8 cellular contexts compared by ENCODE assay signal in the genomic region with DNA sequence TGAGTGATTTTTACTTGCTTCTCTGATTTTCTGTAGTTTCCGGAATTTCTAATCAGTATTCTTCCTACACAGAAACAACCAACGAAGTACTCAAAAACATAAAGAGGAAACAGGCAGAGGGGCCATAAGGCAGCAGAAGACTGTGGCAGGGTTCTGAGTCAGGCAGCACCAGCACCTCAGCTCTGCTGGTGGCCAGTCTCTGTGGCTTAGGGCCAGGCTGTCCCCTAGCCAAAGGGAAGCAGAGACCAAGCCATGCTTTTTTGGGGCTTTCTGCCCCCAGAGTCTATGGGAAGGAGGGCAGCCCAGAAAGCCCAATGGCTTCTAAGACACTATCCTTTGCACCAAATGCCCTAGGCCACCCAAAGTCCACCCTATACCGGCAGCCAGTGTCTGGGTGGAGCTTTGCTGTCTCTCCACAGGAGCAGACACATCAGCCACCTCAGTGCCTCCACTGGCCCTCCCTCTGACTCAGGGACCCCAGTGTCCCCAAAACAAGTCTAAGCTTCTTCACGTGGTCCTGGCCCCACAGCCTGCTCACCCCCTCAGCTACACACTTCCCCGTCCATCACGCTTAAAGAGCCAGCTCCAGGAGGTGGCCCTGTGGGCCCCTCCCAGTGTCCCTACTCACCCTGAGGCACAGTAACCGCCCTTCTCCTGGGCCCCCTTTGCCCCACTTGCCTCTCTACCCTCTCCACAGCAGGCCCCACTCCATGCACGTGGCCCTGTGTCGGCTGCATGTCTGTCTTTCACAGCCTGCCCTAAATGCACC. TPM values are rescaled to one million over a fixed set of nuclear protein-coding genes. Genes with fewer than 3 reads are reported as not detected.
A peak's percentile ranks its signal among the peaks of the same experiment; 100 is the strongest.
DNase-seq lines count a peak whose midpoint lies in the region; ATAC-seq and TF ChIP-seq lines count a peak whose summit lies in the region.

No MANE protein-coding gene starts in this region.

- peaks cover 74% of the 10 kb centered on the region for H3K4me1 Mint-ChIP-seq in activated CD8-positive, alpha-beta memory T cell treated with anti-CD3 and anti-CD28 coated beads, Interleukin-2, amount 10 ng/mL, durations not matched to agents 7 days and 5 days

- no peaks in the 10 kb centered on the region for H3K27me3 Mint-ChIP-seq in activated CD8-positive, alpha-beta memory T cell treated with anti-CD3 and anti-CD28 coated beads, Interleukin-2, amount 10 ng/mL, durations not matched to agents 7 days and 5 days

- H2BK15ac ChIP-seq in mesenchymal stem cell (ENCODE audit: low read depth, poor library complexity, severe bottlenecking) = no peak overlapping the region

- H3K27ac ChIP-seq in mesenchymal stem cell (ENCODE audit: low read length, poor library complexity, severe bottlenecking) (peak overlapping the region; percentile 62), tibial nerve (peak overlapping the region; percentile 5 to 89 (median 76))

- H2BK120ac ChIP-seq in mesenchymal stem cell (ENCODE audit: low read depth, low read length) = no peak overlapping the region

- CTCF ChIA-PET in activated CD8-positive, alpha-beta memory T cell treated with anti-CD3 and anti-CD28 coated beads, Interleukin-2, amount 10 ng/mL, durations not matched to agents 7 days and 5 days (lab: Charles Lee) = interaction anchor here (1.1 to 4.6 kb wide), 7 partner anchors 11 to 138 kb away, joined by 3 to 23 read pairs (median 3); no protein-coding TSS in a partner anchor

- H3K9me3 Mint-ChIP-seq in activated CD8-positive, alpha-beta memory T cell treated with anti-CD3 and anti-CD28 coated beads, Interleukin-2, amount 10 ng/mL, durations not matched to agents 7 days and 5 days (ENCODE audit: low read depth) = peaks cover 3% of the 10 kb centered on the region

- peak overlapping the region; percentile 83 for H3K27ac Mint-ChIP-seq in activated CD8-positive, alpha-beta memory T cell treated with anti-CD3 and anti-CD28 coated beads, Interleukin-2, amount 10 ng/mL, durations not matched to agents 7 days and 5 days

- no peaks in the 10 kb centered on the region for H3K27me3 ChIP-seq in mesenchymal stem cell (ENCODE audit: control insufficient read depth in 1 of 2, insufficient read depth in 1 of 2, low read length in 2 of 2)
- H3K27me3 ChIP-seq in tibial nerve = no peaks in the 10 kb centered on the region

- H3K9me3 ChIP-seq in mesenchymal stem cell (ENCODE audit: control insufficient read depth, low read length) (peaks cover 6% of the 10 kb centered on the region), tibial nerve (no peaks in the 10 kb centered on the region)

- 91% methylated on average over 9 of the region's 9 CpGs for WGBS in mesenchymal stem cell
- WGBS in tibial nerve, 2 donors = 46 to 57% methylated on average over 9 of the region's 9 CpGs

- H3K4me1 ChIP-seq in mesenchymal stem cell (ENCODE audit: control insufficient read depth, insufficient read depth, low read depth, low read length) (peaks cover 52% of the 10 kb centered on the region), tibial nerve (peaks cover 4 to 100% (median 95%) of the 10 kb centered on the region in 4 donors)

- H3K36me3 ChIP-seq in mesenchymal stem cell (ENCODE audit: control insufficient read depth in 1 of 2, insufficient read depth in 2 of 2, low read depth in 1 of 2, low read length in 2 of 2) (peaks cover 40 to 53% of the 10 kb centered on the region in 2 experiments), tibial nerve (peaks cover 0 to 14% (median under 1%) of the 10 kb centered on the region in 3 donors)

- peak overlapping the region in 1 of 2 experiments; percentile 76 for H2BK12ac ChIP-seq in mesenchymal stem cell (ENCODE audit: low read length in 2 of 2)

- no peak overlapping the region for H3K4me3 Mint-ChIP-seq in activated CD8-positive, alpha-beta memory T cell treated with anti-CD3 and anti-CD28 coated beads, Interleukin-2, amount 10 ng/mL, durations not matched to agents 7 days and 5 days

- peak overlapping the region; percentile 5 to 79 for H3K18ac ChIP-seq in mesenchymal stem cell (ENCODE audit: low read depth in 1 of 2, low read length in 2 of 2)

- no peak for DNase-seq in activated CD8-positive, alpha-beta memory T cell treated with anti-CD3 and anti-CD28 coated beads, Interleukin-2, amount 10 ng/mL, durations not matched to agents 7 days and 5 days
- DNase-seq in activated CD8-positive, alpha-beta memory T cell treated with anti-CD3 and anti-CD28 coated beads, Interleukin-2, amount 50 U/mL, for 48 hours = no peak
- DNase-seq in astrocyte of the hippocampus (ENCODE audit: low read depth, low spot score) (peak; percentile 29), mesenchymal stem cell (no peak), tibial nerve (ENCODE audit: low spot score in 2 of 2) (no peak), NCI-H1417 (lab: John Stamatoyannopoulos, UW) (no peak)

- H3K79me1 ChIP-seq in mesenchymal stem cell (replicated peaks; ENCODE audit: low read length, poor library complexity, severe bottlenecking) = peaks cover 57% of the 10 kb centered on the region

- H3K14ac ChIP-seq in mesenchymal stem cell (ENCODE audit: low read length in 2 of 2) = peak overlapping the region in 1 of 2 experiments; percentile 95

- TF ChIP-seq CTCF in tibial nerve (IDR thresholded peaks at IDR 0.05) = no peak

- no peak overlapping the region for H3K23ac ChIP-seq in mesenchymal stem cell (ENCODE audit: low read length in 2 of 2)

- H4K8ac ChIP-seq in mesenchymal stem cell (ENCODE audit: low read length) = no peak overlapping the region

- H3K4me3 ChIP-seq in mesenchymal stem cell (ENCODE audit: insufficient read depth in 1 of 2, low read depth in 1 of 2, low read length in 2 of 2) (no peak overlapping the region), tibial nerve (no peak overlapping the region)

- peak overlapping the region; percentile 79 for H4K91ac ChIP-seq in mesenchymal stem cell (ENCODE audit: low read length)

- no peak for TF ChIP-seq EP300 in tibial nerve (IDR thresholded peaks at IDR 0.05)

- peaks cover 39% of the 10 kb centered on the region for H3K36me3 Mint-ChIP-seq in activated CD8-positive, alpha-beta memory T cell treated with anti-CD3 and anti-CD28 coated beads, Interleukin-2, amount 10 ng/mL, durations not matched to agents 7 days and 5 days

- ATAC-seq in activated CD8-positive, alpha-beta memory T cell treated with anti-CD3 and anti-CD28 coated beads, Interleukin-2, amount 10 ng/mL, durations not matched to agents 7 days and 5 days = no peak
- ATAC-seq in GM21529 (IDR thresholded peaks at IDR 0.05; ENCODE audit: unreplicated experiment) (no peak), GM18502 (IDR thresholded peaks at IDR 0.05; ENCODE audit: poor library complexity, unreplicated experiment) (no peak)

- peak overlapping the region; percentile 48 for H2BK5ac ChIP-seq in mesenchymal stem cell (ENCODE audit: low read depth, low read length, poor library complexity, severe bottlenecking)

- H3K9ac ChIP-seq in mesenchymal stem cell (ENCODE audit: low read length) = no peak overlapping the region

- H3K4ac ChIP-seq in mesenchymal stem cell (ENCODE audit: low read depth in 1 of 2, low read length in 2 of 2) = peak overlapping the region in 1 of 2 experiments; percentile 56

- H3K4me2 ChIP-seq in mesenchymal stem cell (ENCODE audit: low read length, poor library complexity, severe bottlenecking) = no peak overlapping the region

- H2AK5ac ChIP-seq in mesenchymal stem cell (ENCODE audit: low read length, severe bottlenecking) = peak overlapping the region; percentile 86

- TF ChIP-seq POLR2A in tibial nerve (IDR thresholded peaks at IDR 0.05) = no peak

- no peak overlapping the region for H2AFZ ChIP-seq in mesenchymal stem cell (ENCODE audit: low read depth, low read length)

RNA-seq across cellular contexts. Expression of a gene that starts 46.2 kb away (rescaled TPM):
- 10 to 100 TPM; 65.9 to 72.7 TPM for total RNA-seq in activated CD8-positive, alpha-beta memory T cell treated with anti-CD3 and anti-CD28 coated beads, Interleukin-2, amount 10 ng/mL, durations not matched to agents 7 days and 5 days
- 25.6 TPM for polyA plus RNA-seq in mesenchymal stem cell (2013, experiment 1 of 2)
- 26.2 TPM for polyA plus RNA-seq in mesenchymal stem cell (2013, experiment 2 of 2)
- total RNA-seq in tibial nerve = 10 to 100 TPM; 36.9 to 59.4 (median 50.2) TPM

RNA-seq across cellular contexts. Expression of a gene that starts 49.1 kb away (rescaled TPM):
- 100 to 1,000 TPM; 164 to 262 TPM for total RNA-seq in activated CD8-positive, alpha-beta memory T cell treated with anti-CD3 and anti-CD28 coated beads, Interleukin-2, amount 10 ng/mL, durations not matched to agents 7 days and 5 days
- 2.0 TPM for polyA plus RNA-seq in mesenchymal stem cell (2013, experiment 1 of 2)
- polyA plus RNA-seq in mesenchymal stem cell (2013, experiment 2 of 2) = 1.7 TPM
- total RNA-seq in tibial nerve = 10 to 100 TPM; 25.3 to 92.1 (median 26.6) TPM

RNA-seq across cellular contexts. Expression of a gene that starts 52.8 kb away (rescaled TPM):
- total RNA-seq in activated CD8-positive, alpha-beta memory T cell treated with anti-CD3 and anti-CD28 coated beads, Interleukin-2, amount 10 ng/mL, durations not matched to agents 7 days and 5 days = not detected
- 0.15 TPM for polyA plus RNA-seq in mesenchymal stem cell (2013, experiment 1 of 2)
- 0.27 TPM for polyA plus RNA-seq in mesenchymal stem cell (2013, experiment 2 of 2)
- 10 to 100 TPM in 3 of 4 donors, 1 to 10 TPM in 1; 8.1 to 14.3 (median 13.6) TPM for total RNA-seq in tibial nerve

Comparison
In these comparisons a context has a peak if more than half of its experiments do, and no peak if none do; other contexts are left out.
1. RNA of a gene that starts 52.8 kb away (total RNA-seq): 8.1 to 14.3 TPM in tibial nerve; not detected in activated CD8-positive, alpha-beta memory T cell treated with anti-CD3 and anti-CD28 coated beads, Interleukin-2, amount 10 ng/mL, durations not matched to agents 7 days and 5 days; every median in the first group is over 4 times any median in the second.